In the genomic region with DNA sequence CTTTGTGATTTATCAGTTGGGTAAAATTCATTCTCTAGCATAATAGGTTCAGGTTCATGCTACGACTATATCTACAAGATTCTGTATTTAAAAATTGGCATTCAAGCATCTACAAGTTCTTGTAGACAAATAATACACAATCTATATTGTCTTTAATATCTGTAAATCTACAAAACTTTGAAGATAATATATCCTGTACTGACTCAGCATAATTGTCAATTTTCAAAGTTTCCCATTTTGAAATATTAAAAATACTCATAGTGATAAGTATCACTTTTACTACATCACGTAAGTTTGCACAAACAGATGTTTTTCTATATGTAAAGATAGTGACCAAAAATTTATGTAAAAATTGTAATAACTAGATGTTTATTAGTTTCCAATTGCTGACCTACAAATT, we compare ENCODE assay signal across 33 cellular contexts.
"Had no signal": no experiment of that assay in that cellular context is flagged by ENCODE, and none has a peak within 500 bp of the region (broad histone marks: within the 10 kb centered on the region; RNA-seq: fewer than 3 reads in every experiment).

No MANE protein-coding gene starts in this region.

- H3K27me3 ChIP-seq: MG63 had no signal

- H3K9me3 ChIP-seq: MG63 had no signal

- H3K4me3 ChIP-seq: MG63 had no signal

- H3K36me3 ChIP-seq: MG63 had no signal

- DNase-seq: Karpas-422, Kasumi-1, MG63, MM.1S, MV-4-11, NCI-H1048, NCI-H1092, NCI-H1092 treated with DMSO at 0.1 percent for 48 hours, NCI-H1105, NCI-H1105 treated with DMSO at 0.1 percent for 48 hours, NCI-H1417 treated with DMSO at 0.1 percent for 48 hours, NCI-H1436, NCI-H1436 treated with DMSO at 0.1 percent for 48 hours, NCI-H146, NCI-H1694, NCI-H1694 treated with DMSO at 0.1 percent for 48 hours, NCI-H187, NCI-H187 treated with DMSO at 0.1 percent for 48 hours, NCI-H1930, NCI-H2029, NCI-H2029 treated with DMSO at 0.1 percent for 48 hours, NCI-H2081, NCI-H2081 treated with DMSO at 0.1 percent for 48 hours, NCI-H2107, NCI-H2171, NCI-H2171 treated with DMSO at 0.1 percent for 48 hours, NCI-H2227 treated with DMSO at 0.1 percent for 48 hours, NCI-H226, NCI-H345, NCI-H446, NCI-H446 treated with DMSO at 0.1 percent for 48 hours, NCI-H510A, NCI-H510A treated with DMSO at 0.1 percent for 48 hours had no signal
